1 cellular context compared by ENCODE assay signal in the genomic region with DNA sequence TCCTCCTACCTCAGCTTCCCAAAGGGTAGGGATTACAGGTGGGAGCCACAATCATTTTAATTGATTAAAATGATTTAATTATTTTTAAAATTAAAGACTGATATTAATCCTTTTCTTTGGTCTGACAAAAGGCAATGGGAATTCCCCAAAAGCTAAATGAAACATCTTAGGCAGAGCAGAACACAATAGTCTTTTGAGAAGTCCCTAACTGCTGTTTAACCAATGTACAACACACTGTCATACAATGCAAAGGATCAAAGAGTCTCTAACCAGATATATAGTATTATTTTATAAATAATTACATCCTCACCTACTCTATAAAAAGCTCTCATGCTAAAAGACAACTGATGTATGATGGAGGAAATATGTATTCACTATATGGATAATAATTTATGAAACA.
TF ChIP-seq lines count a peak whose summit lies in the region.

No MANE protein-coding gene starts in this region.

TF ChIP-seq in GM12878, 131 proteins besides CTCF, POLR2A, EP300 and RAD21 (continued from another document):
- TF ChIP-seq ZNF687 (IDR thresholded peaks at IDR 0.05) (no peak), TARDBP (IDR thresholded peaks at IDR 0.05; ENCODE audit: borderline replicate concordance) (no peak), ZBED1 (IDR thresholded peaks at IDR 0.05; ENCODE audit: borderline replicate concordance) (no peak)
